In the genomic region with DNA sequence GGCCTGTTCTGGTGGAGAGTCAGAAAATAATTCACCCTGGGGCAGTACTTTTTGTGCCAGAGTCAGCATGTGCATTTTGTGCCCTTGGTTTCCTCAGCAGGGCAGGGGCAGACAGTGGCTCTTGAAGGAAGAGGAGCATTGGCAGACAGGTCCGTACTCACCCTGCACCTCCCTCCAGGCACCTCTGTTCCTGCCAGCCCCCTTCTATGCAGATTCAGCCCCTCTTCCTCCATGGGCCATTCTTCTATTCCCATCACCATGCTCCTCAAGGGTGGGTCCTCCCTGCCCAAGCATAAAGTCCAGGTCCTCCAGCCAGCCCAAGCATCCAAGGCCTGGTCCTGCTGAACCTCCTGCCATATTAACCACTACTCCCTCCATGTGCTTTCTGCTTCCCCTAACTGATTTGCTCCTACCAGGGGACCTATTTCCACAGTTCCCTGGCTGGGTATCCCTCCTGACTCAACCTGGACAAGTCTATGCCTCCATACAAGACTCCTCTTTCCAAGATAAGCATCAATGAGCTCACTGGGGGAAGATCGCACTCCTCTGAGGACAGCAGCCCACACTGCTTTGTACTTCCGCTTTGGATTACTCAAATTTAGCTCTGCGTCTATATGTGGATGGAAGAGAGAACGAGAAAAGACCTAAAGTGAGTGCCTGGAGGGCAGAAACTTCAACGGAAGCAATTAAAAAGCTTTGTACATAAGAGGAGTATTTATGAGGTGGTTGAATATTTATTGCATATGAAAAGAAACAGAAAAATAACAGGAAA, we compare ENCODE assay signal across 11 cellular contexts. TPM values are rescaled to one million over a fixed set of nuclear protein-coding genes. Genes with fewer than 3 reads are reported as not detected.
DNase-seq lines count a peak whose midpoint lies in the region; ATAC-seq and TF ChIP-seq lines count a peak whose summit lies in the region.
"Had no signal": no experiment of that assay in that cellular context is flagged by ENCODE, and none has a peak within 500 bp of the region (broad histone marks: within the 10 kb centered on the region; RNA-seq: fewer than 3 reads in every experiment).

No MANE protein-coding gene starts in this region.

- peaks cover 40% of the 10 kb centered on the region for H3K27me3 ChIP-seq in hepatocyte

- peak; percentile 16 for DNase-seq in NOMO-1 treated with dmso at 0.1 percent for 144 hours (lab: John Stamatoyannopoulos, UW; ENCODE audit: unreplicated experiment)
- peak; percentile 65 for DNase-seq in mesenteric fat pad (ENCODE audit: low spot score)
- DNase-seq in RPMI8226 = no peak
- DNase-seq in SK-N-DZ (ENCODE audit: low spot score) = no peak
- no peak for DNase-seq in NCI-H2029 treated with DMSO at 0.1 percent for 48 hours (lab: John Stamatoyannopoulos, UW)
- DNase-seq in hepatocyte (ENCODE audit: low spot score) = no peak
- DNase-seq: NCI-H524 had no signal

- no peaks in the 10 kb centered on the region for H3K36me3 ChIP-seq in hepatocyte (replicated peaks; ENCODE audit: insufficient read depth, low read depth)

- ATAC-seq in GM19351 (IDR thresholded peaks at IDR 0.05; ENCODE audit: unreplicated experiment) (peak; percentile 18), HG02870 (IDR thresholded peaks at IDR 0.05; ENCODE audit: unreplicated experiment) (peak; percentile 13)

- H3K4me2 ChIP-seq in hepatocyte = no peak overlapping the region

- no peak overlapping the region for H2AFZ ChIP-seq in hepatocyte

- H3K27ac ChIP-seq in hepatocyte = no peak overlapping the region

- no peaks in the 10 kb centered on the region for H3K79me2 ChIP-seq in hepatocyte

- WGBS in hepatocyte (ENCODE audit: low lambda C conversion rate, missing lambda C conversion rate) = 66% methylated on average over 6 of the region's 6 CpGs

- H3K4me3 ChIP-seq in hepatocyte = no peak overlapping the region

- H3K4me1 ChIP-seq in hepatocyte (ENCODE audit: insufficient read depth) = no peaks in the 10 kb centered on the region

- H4K20me1 ChIP-seq in hepatocyte (ENCODE audit: insufficient read depth, poor library complexity, severe bottlenecking) = no peaks in the 10 kb centered on the region

- TF ChIP-seq CTCF in hepatocyte (IDR thresholded peaks at IDR 0.05; ENCODE audit: poor library complexity) = no peak

- no peaks in the 10 kb centered on the region for H3K9me3 ChIP-seq in hepatocyte (ENCODE audit: low read depth)

- no peaks in the 10 kb centered on the region for H3K9me2 ChIP-seq in hepatocyte (replicated peaks; ENCODE audit: insufficient read depth)

RNA-seq across cellular contexts. Expression of a gene that starts 9.3 kb away (rescaled TPM):
- total RNA-seq in mesenteric fat pad (0.35 TPM), hepatocyte (1.2 and 2.4 TPM in 2 replicates)
- polyA plus RNA-seq in SK-N-DZ (2014; cell fraction: cytosol; rRNA removed) = 0.28 and 0.47 TPM in 2 replicates
- 0.83 and 1.0 TPM in 2 replicates for polyA plus RNA-seq in SK-N-DZ (2014; cell fraction: nucleus; rRNA removed)
- 0.75 and 1.7 TPM in 2 replicates for polyA plus RNA-seq in hepatocyte
- total RNA-seq: glomerular endothelial cell had no signal

RNA-seq across cellular contexts. Expression of a gene that starts 39.7 kb away (rescaled TPM):
- total RNA-seq in mesenteric fat pad (not detected), hepatocyte (0.37 TPM in 1 of 2 replicates, not detected in the other)
- polyA plus RNA-seq in SK-N-DZ (2014; cell fraction: cytosol; rRNA removed) = not detected in 2 replicates
- polyA plus RNA-seq in SK-N-DZ (2014; cell fraction: nucleus; rRNA removed) = not detected in 2 replicates
- polyA plus RNA-seq in hepatocyte = not detected in 2 replicates
- total RNA-seq: glomerular endothelial cell, renal cortical epithelial cell had no signal

RNA-seq across cellular contexts. Expression of a gene that starts 52.8 kb away (rescaled TPM):
- total RNA-seq in mesenteric fat pad (not detected), hepatocyte (1.0 TPM in 1 of 2 replicates, not detected in the other)
- polyA plus RNA-seq in SK-N-DZ (2014; cell fraction: cytosol; rRNA removed) = not detected in 2 replicates
- not detected in 2 replicates for polyA plus RNA-seq in SK-N-DZ (2014; cell fraction: nucleus; rRNA removed)
- polyA plus RNA-seq in hepatocyte = not detected in 2 replicates

Comparison
In these comparisons a context has a peak if more than half of its experiments do, and no peak if none do; other contexts are left out.
1. DNase-seq: peak in NOMO-1 treated with dmso at 0.1 percent for 144 hours (single experiment) and mesenteric fat pad (single experiment); none in RPMI8226 (single experiment), SK-N-DZ (single experiment), NCI-H2029 treated with DMSO at 0.1 percent for 48 hours (single experiment) and hepatocyte (single experiment).